ENCODE assay signal across 16 cellular contexts in the genomic region with DNA sequence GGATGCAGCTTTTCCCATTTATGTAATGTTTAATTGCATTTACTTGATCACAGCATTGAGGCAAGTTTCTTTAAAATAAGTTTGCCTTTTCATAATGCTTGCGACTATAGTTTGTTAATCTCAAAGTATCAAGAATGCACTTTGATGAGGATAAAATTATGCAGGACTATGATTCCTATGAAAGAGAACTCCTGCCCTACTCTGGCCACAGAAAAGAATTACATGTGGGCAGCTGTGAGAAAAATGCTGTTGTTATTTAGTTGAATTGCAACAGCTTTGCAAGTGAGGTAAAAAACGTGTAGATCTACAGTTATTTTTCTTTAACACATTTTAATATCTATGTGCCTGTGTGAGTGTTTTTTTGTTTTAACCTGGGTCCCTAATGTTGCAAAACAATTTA. TPM values are rescaled to one million over a fixed set of nuclear protein-coding genes. Genes with fewer than 3 reads are reported as not detected.
DNase-seq lines count a peak whose midpoint lies in the region; FAIRE-seq and TF ChIP-seq lines count a peak whose summit lies in the region.
"Had no signal": no experiment of that assay in that cellular context is flagged by ENCODE, and none has a peak within 500 bp of the region (broad histone marks: within the 10 kb centered on the region; RNA-seq: fewer than 3 reads in every experiment).

No MANE protein-coding gene starts in this region.

- H3K27ac Mint-ChIP-seq in brain (no peak overlapping the region), nephron (no peak overlapping the region)
- H3K27ac Mint-ChIP-seq: stimulated activated naive CD8-positive, alpha-beta T cell treated with anti-CD3 and anti-CD28 coated beads, Interleukin-15, amount 100 ng/mL, for 72 hours; T-helper 1 cell treated with Interleukin-12 subunit alpha and Interleukin-12 subunit beta and Interleukin-4 antibody, amounts not matched to agents 30 μg/mL and 1 μg/mL, for 36 hours had no signal

- H3K79me2 ChIP-seq in Loucy (ENCODE audit: insufficient read depth, low read length), result no peaks in the 10 kb centered on the region
- H3K79me2 ChIP-seq: hepatocyte had no signal

- peak; percentile 70 for TF ChIP-seq CTCF in Loucy (conservative IDR thresholded peaks at IDR 0.05; ENCODE audit: low read length)
- TF ChIP-seq CTCF in brain (conservative IDR thresholded peaks at IDR 0.05), result peak; percentile 31 to 48
- peak; percentile 20 to 31 (median 28) for TF ChIP-seq CTCF in nephron (IDR thresholded peaks at IDR 0.05; ENCODE audit: unreplicated experiment in 3 of 3)

- H3K4me1 Mint-ChIP-seq in brain (no peaks in the 10 kb centered on the region), nephron (no peaks in the 10 kb centered on the region)
- H3K4me1 Mint-ChIP-seq: stimulated activated naive CD8-positive, alpha-beta T cell treated with anti-CD3 and anti-CD28 coated beads, Interleukin-15, amount 100 ng/mL, for 72 hours had no signal

- no peak overlapping the region for H2AFZ ChIP-seq in Loucy (ENCODE audit: low read length)
- H2AFZ ChIP-seq: hepatocyte had no signal

- H3K9me2 ChIP-seq in Loucy (replicated peaks; ENCODE audit: low read depth, low read length), result no peaks in the 10 kb centered on the region

- H3K27me3 ChIP-seq in Loucy (ENCODE audit: insufficient read depth, low read length, poor library complexity, severe bottlenecking) (no peaks in the 10 kb centered on the region), small intestine (ENCODE audit: control insufficient read depth in 2 of 2, insufficient read depth in 2 of 2, low read length in 2 of 2) (no peaks in the 10 kb centered on the region)
- H3K27me3 ChIP-seq: hepatocyte had no signal

- H3K4me3 Mint-ChIP-seq in brain (no peak overlapping the region), nephron (no peak overlapping the region)
- H3K4me3 Mint-ChIP-seq: stimulated activated naive CD8-positive, alpha-beta T cell treated with anti-CD3 and anti-CD28 coated beads, Interleukin-15, amount 100 ng/mL, for 72 hours; T-helper 1 cell treated with Interleukin-12 subunit alpha and Interleukin-12 subunit beta and Interleukin-4 antibody, amounts not matched to agents 30 μg/mL and 1 μg/mL, for 36 hours had no signal

- H3K9ac ChIP-seq in Loucy (ENCODE audit: low read depth, low read length, poor library complexity, severe bottlenecking), result no peak overlapping the region

- peaks cover 10% of the 10 kb centered on the region; the same call in 1 of the 2 replicates for H3K36me3 ChIP-seq in Loucy (ENCODE audit: insufficient read depth, low read length)
- peaks cover 4 to 6% of the 10 kb centered on the region in 2 donors for H3K36me3 ChIP-seq in small intestine (ENCODE audit: control insufficient read depth in 2 of 2, insufficient read depth in 2 of 2, low read length in 2 of 2)

- H3K9me3 ChIP-seq in Loucy (ENCODE audit: insufficient read depth, low read depth, low read length) (no peaks in the 10 kb centered on the region), small intestine (ENCODE audit: control insufficient read depth, low read depth) (no peaks in the 10 kb centered on the region)

- H4K20me1 ChIP-seq in Loucy (ENCODE audit: insufficient read depth, low read length, poor library complexity, severe bottlenecking), result no peaks in the 10 kb centered on the region

- H3K9me3 Mint-ChIP-seq in brain (no peaks in the 10 kb centered on the region), nephron (no peaks in the 10 kb centered on the region)
- H3K9me3 Mint-ChIP-seq: stimulated activated naive CD8-positive, alpha-beta T cell treated with anti-CD3 and anti-CD28 coated beads, Interleukin-15, amount 100 ng/mL, for 72 hours; T-helper 1 cell treated with Interleukin-12 subunit alpha and Interleukin-12 subunit beta and Interleukin-4 antibody, amounts not matched to agents 30 μg/mL and 1 μg/mL, for 36 hours had no signal

- H3K4me2 ChIP-seq in Loucy (ENCODE audit: low read depth, low read length, poor library complexity, severe bottlenecking), result no peak overlapping the region
- H3K4me2 ChIP-seq: hepatocyte had no signal

- DNase-seq in AG20443 (ENCODE audit: low spot score) (peak; percentile 26), NCI-H345 treated with DMSO at 0.1 percent for 48 hours (lab: John Stamatoyannopoulos, UW; ENCODE audit: unreplicated experiment) (no peak), small intestine (no peak), NCI-H2171 treated with DMSO at 0.1 percent for 48 hours (lab: John Stamatoyannopoulos, UW) (no peak), NCI-H1694 (lab: John Stamatoyannopoulos, UW) (no peak)
- DNase-seq: NCI-H1092 treated with DMSO at 0.1 percent for 48 hours; right cardiac atrium; stimulated activated naive CD8-positive, alpha-beta T cell treated with anti-CD3 and anti-CD28 coated beads, Interleukin-15, amount 100 ng/mL, for 72 hours had no signal

- 67 to 72% (median 69%) methylated on average over 2 of the region's 2 CpGs for WGBS in small intestine, 3 donors

- no peaks in the 10 kb centered on the region for H3F3A ChIP-seq in Loucy (ENCODE audit: low read depth)

- no peaks in the 10 kb centered on the region for H3K27me3 Mint-ChIP-seq in brain
- no peaks in the 10 kb centered on the region for H3K27me3 Mint-ChIP-seq in nephron (ENCODE audit: low read depth)
- H3K27me3 Mint-ChIP-seq: stimulated activated naive CD8-positive, alpha-beta T cell treated with anti-CD3 and anti-CD28 coated beads, Interleukin-15, amount 100 ng/mL, for 72 hours had no signal

- H3K27ac ChIP-seq in small intestine (ENCODE audit: low read depth in 1 of 2, low read length in 1 of 2), result no peak overlapping the region
- H3K27ac ChIP-seq: coronary artery, epithelial cell of prostate, hepatocyte had no signal

- FAIRE-seq in small intestine (lab: Jason Lieb, UNC), result no peak
- FAIRE-seq: HepG2 had no signal

- H3K4me3 ChIP-seq in Loucy (ENCODE audit: low read length, poor library complexity, severe bottlenecking), result no peak overlapping the region
- H3K4me3 ChIP-seq in small intestine (ENCODE audit: low read depth in 1 of 2, low read length in 2 of 2), result no peak overlapping the region
- H3K4me3 ChIP-seq: coronary artery, hepatocyte had no signal

- H3K36me3 Mint-ChIP-seq in brain (peaks cover 24% of the 10 kb centered on the region), nephron (ENCODE audit: low read depth) (peaks cover 25% of the 10 kb centered on the region)

- H3K4me1 ChIP-seq in Loucy (ENCODE audit: insufficient read depth, low read length, poor library complexity, severe bottlenecking) (no peaks in the 10 kb centered on the region), small intestine (ENCODE audit: control insufficient read depth in 2 of 2, insufficient read depth in 1 of 2, low read depth in 1 of 2, low read length in 1 of 2) (no peaks in the 10 kb centered on the region)

RNA-seq across cellular contexts. Expression of gene OSTC, which starts 12.5 kb away (rescaled TPM):
- polyA plus RNA-seq in brain (ENCODE audit: insufficient read depth, low read depth, low replicate concordance), result 21.8 TPM
- polyA plus RNA-seq in small intestine, result 100 to 1,000 TPM in 2 of 3 donors, 10 to 100 TPM in 1; 92.4 to 228 (median 117) TPM

RNA-seq across cellular contexts. Expression of gene RPL34, which starts 17.5 kb away (rescaled TPM):
- 1,197 TPM for polyA plus RNA-seq in brain (ENCODE audit: insufficient read depth, low read depth, low replicate concordance)
- 1,000 to 10,000 TPM; 3,644 to 5,968 (median 5,930) TPM for polyA plus RNA-seq in small intestine
